8 cellular contexts compared by ENCODE assay signal in genomic region chr1:21669287-21670058, GRCh38. TPM values are rescaled to one million over a fixed set of nuclear protein-coding genes. Genes with fewer than 3 reads are reported as not detected.
A peak's percentile ranks its signal among the peaks of the same experiment; 100 is the strongest.
DNase-seq lines count a peak whose midpoint lies in the region.

RAP1GAP (minus strand) TSS chr1:21669357; CDS start chr1:21620032, 49,325 bp downstream.

- peak within 1 kb of the TSS; percentile 4 for H3K9ac ChIP-seq in trophoblast cell (ENCODE audit: low read length)

- H3K4me3 Mint-ChIP-seq in activated T-helper 1 cell treated with anti-CD3 and anti-CD28 coated beads, Interleukin-12 subunit alpha, Interleukin-12 subunit beta, Interleukin-2, Interleukin-4 antibody, amounts not matched to agents 30 ng/mL and 10 ng/mL and 1 ng/mL, durations not matched to agents 14 hours and 24 hours and 36 hours: peak within 1 kb of the TSS; percentile 54

- no peaks in the 10 kb centered on the region for H3K36me3 ChIP-seq in trophoblast cell (ENCODE audit: control insufficient read depth in 1 of 2, insufficient read depth in 2 of 2, low read length in 2 of 2)

- intact Hi-C loops in activated T-helper 1 cell treated with anti-CD3 and anti-CD28 coated beads, Interleukin-12 subunit alpha, Interleukin-12 subunit beta, Interleukin-2, Interleukin-4 antibody, amounts not matched to agents 30 ng/mL and 10 ng/mL and 1 ng/mL, durations not matched to agents 14 hours and 24 hours and 36 hours (cut with micrococcal nuclease): no loop called here
- intact Hi-C loops in head of caudate nucleus (cut with DNase I): no loop called here

- H3K4me2 ChIP-seq in trophoblast cell (ENCODE audit: low read length): peak within 1 kb of the TSS; percentile 68

- no peak within 1 kb of the TSS for H3K4ac ChIP-seq in trophoblast cell (ENCODE audit: low read depth, low read length)

- H2AFZ ChIP-seq in trophoblast cell (ENCODE audit: insufficient read depth, low read length, poor library complexity): peak within 1 kb of the TSS; percentile 84

- no peak within 1 kb of the TSS for H3K27ac ChIP-seq in trophoblast cell (ENCODE audit: low read depth, low read length)

- H4K91ac ChIP-seq in trophoblast cell (ENCODE audit: low read depth, low read length): peak within 1 kb of the TSS; percentile 13

- H3K4me3 ChIP-seq in trophoblast cell (ENCODE audit: low read depth, low read length): peak within 1 kb of the TSS; percentile 53

- H4K8ac ChIP-seq in trophoblast cell (ENCODE audit: low read depth, low read length): peak within 1 kb of the TSS; percentile 63

- H2BK12ac ChIP-seq in trophoblast cell (ENCODE audit: low read length): no peak within 1 kb of the TSS

- no peak within 1 kb of the TSS for H2BK5ac ChIP-seq in trophoblast cell (ENCODE audit: low read depth, low read length, poor library complexity)

- H3K9me3 ChIP-seq in trophoblast cell (ENCODE audit: insufficient read depth, low read depth, low read length): peaks cover 5% of the 10 kb centered on the region

- peaks cover 5% of the 10 kb centered on the region for H3K4me1 Mint-ChIP-seq in activated T-helper 1 cell treated with anti-CD3 and anti-CD28 coated beads, Interleukin-12 subunit alpha, Interleukin-12 subunit beta, Interleukin-2, Interleukin-4 antibody, amounts not matched to agents 30 ng/mL and 10 ng/mL and 1 ng/mL, durations not matched to agents 14 hours and 24 hours and 36 hours (ENCODE audit: low read depth)

- no peak within 1 kb of the TSS for H2BK120ac ChIP-seq in trophoblast cell (ENCODE audit: insufficient read depth, low read length, poor library complexity)

- H3K9me3 Mint-ChIP-seq in activated T-helper 1 cell treated with anti-CD3 and anti-CD28 coated beads, Interleukin-12 subunit alpha, Interleukin-12 subunit beta, Interleukin-2, Interleukin-4 antibody, amounts not matched to agents 30 ng/mL and 10 ng/mL and 1 ng/mL, durations not matched to agents 14 hours and 24 hours and 36 hours: no peaks in the 10 kb centered on the region

- H3K4me1 ChIP-seq in trophoblast cell (ENCODE audit: control insufficient read depth in 1 of 2, insufficient read depth in 2 of 2, low read length in 2 of 2): peaks cover 2 to 14% of the 10 kb centered on the region in 2 experiments

- peak within 1 kb of the TSS; percentile 60 for H4K12ac ChIP-seq in trophoblast cell (ENCODE audit: low read depth, low read length)

- H2AK5ac ChIP-seq in trophoblast cell (ENCODE audit: low read length): no peak within 1 kb of the TSS

- H3K18ac ChIP-seq in trophoblast cell (ENCODE audit: low read length): peak within 1 kb of the TSS; percentile 54

- no CpG with 5 or more reads among the region's 61 CpGs for WGBS in trophoblast cell (ENCODE audit: extremely low coverage, insufficient coverage, insufficient read length)

- peaks cover 2% of the 10 kb centered on the region for H3K79me2 ChIP-seq in trophoblast cell (ENCODE audit: control insufficient read depth, insufficient read depth, low read length, poor library complexity)

- peaks cover 3% of the 10 kb centered on the region for H3K79me1 ChIP-seq in trophoblast cell (ENCODE audit: low read length)

- peak within 1 kb of the TSS; percentile 42 for H3K14ac ChIP-seq in trophoblast cell (ENCODE audit: low read length)

- no peak within 1 kb of the TSS for H3K23ac ChIP-seq in trophoblast cell (ENCODE audit: low read length)

- H3K27me3 Mint-ChIP-seq in activated T-helper 1 cell treated with anti-CD3 and anti-CD28 coated beads, Interleukin-12 subunit alpha, Interleukin-12 subunit beta, Interleukin-2, Interleukin-4 antibody, amounts not matched to agents 30 ng/mL and 10 ng/mL and 1 ng/mL, durations not matched to agents 14 hours and 24 hours and 36 hours (ENCODE audit: insufficient read depth): peaks cover 39% of the 10 kb centered on the region

- no peaks in the 10 kb centered on the region for H3K36me3 Mint-ChIP-seq in activated T-helper 1 cell treated with anti-CD3 and anti-CD28 coated beads, Interleukin-12 subunit alpha, Interleukin-12 subunit beta, Interleukin-2, Interleukin-4 antibody, amounts not matched to agents 30 ng/mL and 10 ng/mL and 1 ng/mL, durations not matched to agents 14 hours and 24 hours and 36 hours (ENCODE audit: low read depth)

- peaks cover 11% of the 10 kb centered on the region for H3K27me3 ChIP-seq in trophoblast cell (ENCODE audit: insufficient read depth, low read length)

- H3K27ac Mint-ChIP-seq in activated T-helper 1 cell treated with anti-CD3 and anti-CD28 coated beads, Interleukin-12 subunit alpha, Interleukin-12 subunit beta, Interleukin-2, Interleukin-4 antibody, amounts not matched to agents 30 ng/mL and 10 ng/mL and 1 ng/mL, durations not matched to agents 14 hours and 24 hours and 36 hours: no peak within 1 kb of the TSS

- DNase-seq in DMS53 treated with DMSO at 0.1 percent for 48 hours (lab: John Stamatoyannopoulos, UW; ENCODE audit: unreplicated experiment) (peak; percentile 31), NCI-H1092 (lab: John Stamatoyannopoulos, UW) (peak; percentile 48), head of caudate nucleus (peak in 37 of 42 donors; percentile 55 to 90 (median 74)), trophoblast cell (no peak), dedifferentiated amniotic fluid mesenchymal stem cell (ENCODE audit: extremely low spot score) (no peak), HK-2 (ENCODE audit: unreplicated experiment) (no peak), EL (no peak)
- peak; percentile 18 for DNase-seq in activated T-helper 1 cell treated with anti-CD3 and anti-CD28 coated beads, Interleukin-12 subunit alpha, Interleukin-12 subunit beta, Interleukin-2, Interleukin-4 antibody, amounts not matched to agents 30 ng/mL and 10 ng/mL and 1 ng/mL, durations not matched to agents 14 hours and 24 hours and 36 hours (ENCODE audit: low spot score)

RNA-seq across cellular contexts. Expression of gene RAP1GAP, which starts in this region (rescaled TPM):
- total RNA-seq in activated T-helper 1 cell treated with anti-CD3 and anti-CD28 coated beads, Interleukin-12 subunit alpha, Interleukin-12 subunit beta, Interleukin-2, Interleukin-4 antibody, amounts not matched to agents 30 ng/mL and 10 ng/mL and 1 ng/mL, durations not matched to agents 14 hours and 24 hours and 36 hours: 0.23 and 0.81 TPM in 2 replicates
- polyA plus RNA-seq in trophoblast cell (2013): 2.7 and 3.0 TPM in 2 replicates

Comparison
In these comparisons a context has a peak if more than half of its experiments do, and no peak if none do; other contexts are left out.
1. Peak in DNase-seq in activated T-helper 1 cell treated with anti-CD3 and anti-CD28 coated beads, Interleukin-12 subunit alpha, Interleukin-12 subunit beta, Interleukin-2, Interleukin-4 antibody, amounts not matched to agents 30 ng/mL and 10 ng/mL and 1 ng/mL, durations not matched to agents 14 hours and 24 hours and 36 hours; RNA of the gene not detected or under 1 TPM.
2. DNase-seq: peak in DMS53 treated with DMSO at 0.1 percent for 48 hours (single experiment), NCI-H1092 (single experiment) and head of caudate nucleus (37 of 42); none in trophoblast cell (0 of 2), dedifferentiated amniotic fluid mesenchymal stem cell (single experiment), HK-2 (single experiment) and EL (single experiment).